In the genomic region with DNA sequence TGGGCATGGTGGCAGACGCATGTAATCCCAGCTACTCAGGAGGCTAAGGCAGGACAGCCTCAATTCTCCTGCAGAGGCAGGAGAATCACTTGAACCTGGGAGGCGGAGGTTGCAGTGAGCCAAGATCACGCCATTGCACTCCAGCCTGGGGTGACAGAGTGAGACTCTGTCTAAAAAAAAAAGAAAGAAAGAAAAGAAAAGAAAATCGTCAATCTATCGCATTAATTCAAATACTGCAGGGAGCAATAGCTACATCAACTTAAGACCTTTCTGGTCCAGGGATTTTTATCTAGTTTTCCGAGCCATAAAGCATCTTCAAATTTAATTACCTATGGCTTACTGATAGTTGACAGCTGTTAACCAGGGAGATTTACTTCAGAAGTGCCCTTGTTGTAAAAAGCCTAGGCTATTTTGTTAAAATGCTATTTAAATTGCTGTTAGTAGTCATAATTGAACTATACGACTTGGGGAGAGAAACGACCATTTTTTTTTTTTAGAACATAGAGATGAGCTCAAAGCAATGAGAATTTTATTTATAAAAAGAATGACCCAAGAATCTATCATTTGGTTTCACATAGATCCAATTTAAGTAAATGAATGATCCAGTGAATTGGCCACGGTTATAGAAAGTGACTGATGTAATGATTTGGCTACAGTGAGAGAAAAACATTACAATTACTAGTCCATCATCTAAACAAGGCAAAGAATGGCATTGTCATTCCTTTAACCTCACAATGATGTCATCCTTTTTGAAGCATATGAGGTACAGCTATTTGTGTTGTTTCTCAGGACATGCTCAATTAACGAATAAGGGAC, we compare ENCODE assay signal across 1 cellular context.
TF ChIP-seq lines count a peak whose summit lies in the region.

No MANE protein-coding gene starts in this region.

TF ChIP-seq in HEK293, 187 proteins besides CTCF, POLR2A, EP300 and RAD21 (continued from another document and continues in another):
- TF ChIP-seq, protein P1, sequence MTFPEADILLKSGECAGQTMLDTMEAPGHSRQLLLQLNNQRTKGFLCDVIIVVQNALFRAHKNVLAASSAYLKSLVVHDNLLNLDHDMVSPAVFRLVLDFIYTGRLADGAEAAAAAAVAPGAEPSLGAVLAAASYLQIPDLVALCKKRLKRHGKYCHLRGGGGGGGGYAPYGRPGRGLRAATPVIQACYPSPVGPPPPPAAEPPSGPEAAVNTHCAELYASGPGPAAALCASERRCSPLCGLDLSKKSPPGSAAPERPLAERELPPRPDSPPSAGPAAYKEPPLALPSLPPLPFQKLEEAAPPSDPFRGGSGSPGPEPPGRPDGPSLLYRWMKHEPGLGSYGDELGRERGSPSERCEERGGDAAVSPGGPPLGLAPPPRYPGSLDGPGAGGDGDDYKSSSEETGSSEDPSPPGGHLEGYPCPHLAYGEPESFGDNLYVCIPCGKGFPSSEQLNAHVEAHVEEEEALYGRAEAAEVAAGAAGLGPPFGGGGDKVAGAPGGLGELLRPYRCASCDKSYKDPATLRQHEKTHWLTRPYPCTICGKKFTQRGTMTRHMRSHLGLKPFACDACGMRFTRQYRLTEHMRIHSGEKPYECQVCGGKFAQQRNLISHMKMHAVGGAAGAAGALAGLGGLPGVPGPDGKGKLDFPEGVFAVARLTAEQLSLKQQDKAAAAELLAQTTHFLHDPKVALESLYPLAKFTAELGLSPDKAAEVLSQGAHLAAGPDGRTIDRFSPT (tag by site-specific recombination; IDR thresholded peaks at IDR 0.05) = peak; percentile 91
- TF ChIP-seq, protein P2, sequence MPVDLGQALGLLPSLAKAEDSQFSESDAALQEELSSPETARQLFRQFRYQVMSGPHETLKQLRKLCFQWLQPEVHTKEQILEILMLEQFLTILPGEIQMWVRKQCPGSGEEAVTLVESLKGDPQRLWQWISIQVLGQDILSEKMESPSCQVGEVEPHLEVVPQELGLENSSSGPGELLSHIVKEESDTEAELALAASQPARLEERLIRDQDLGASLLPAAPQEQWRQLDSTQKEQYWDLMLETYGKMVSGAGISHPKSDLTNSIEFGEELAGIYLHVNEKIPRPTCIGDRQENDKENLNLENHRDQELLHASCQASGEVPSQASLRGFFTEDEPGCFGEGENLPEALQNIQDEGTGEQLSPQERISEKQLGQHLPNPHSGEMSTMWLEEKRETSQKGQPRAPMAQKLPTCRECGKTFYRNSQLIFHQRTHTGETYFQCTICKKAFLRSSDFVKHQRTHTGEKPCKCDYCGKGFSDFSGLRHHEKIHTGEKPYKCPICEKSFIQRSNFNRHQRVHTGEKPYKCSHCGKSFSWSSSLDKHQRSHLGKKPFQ (tag by site-specific recombination; IDR thresholded peaks at IDR 0.05) = peak; percentile 30; the same call in 1 of the 2 replicates
- TF ChIP-seq TRIM28 (IDR thresholded peaks at IDR 0.05; ENCODE audit: borderline replicate concordance, low read length) (no peak), ZNF211 (tag by site-specific recombination; IDR thresholded peaks at IDR 0.05; ENCODE audit: low read depth) (no peak), ZNF423 (tag by site-specific recombination; IDR thresholded peaks at IDR 0.05) (no peak), SALL2 (tag by site-specific recombination; IDR thresholded peaks at IDR 0.05; ENCODE audit: borderline replicate concordance) (no peak), ZNF560 (tag by site-specific recombination; IDR thresholded peaks at IDR 0.05; ENCODE audit: borderline replicate concordance) (no peak), ZNF155 (tag by site-specific recombination; IDR thresholded peaks at IDR 0.05) (no peak), ZNF366 (tag by site-specific recombination; conservative IDR thresholded peaks at IDR 0.05) (peak; percentile 97), ZNF658 (tag by site-specific recombination; IDR thresholded peaks at IDR 0.05) (no peak), ZNF157 (tag by site-specific recombination; IDR thresholded peaks at IDR 0.05) (no peak), GLIS1 (tag by site-specific recombination; IDR thresholded peaks at IDR 0.05) (no peak), ZNF404 (tag by site-specific recombination; IDR thresholded peaks at IDR 0.05) (no peak), KLF8 (tag by site-specific recombination; IDR thresholded peaks at IDR 0.05) (peak; percentile 79), ZNF785 (tag by site-specific recombination; IDR thresholded peaks at IDR 0.05) (no peak), ZNF777 (tag by site-specific recombination; IDR thresholded peaks at IDR 0.05; ENCODE audit: borderline replicate concordance) (no peak), ZNF707 (tag by site-specific recombination; IDR thresholded peaks at IDR 0.05) (no peak), OVOL3 (tag by site-specific recombination; IDR thresholded peaks at IDR 0.05) (0 out of 2 replicates have a peak, but pooled peaks have one; percentile 45), EGR2 (tag by site-specific recombination; IDR thresholded peaks at IDR 0.05; ENCODE audit: low read depth) (no peak), ZNF324 (tag by site-specific recombination; IDR thresholded peaks at IDR 0.05) (no peak), ZNF175 (tag by site-specific recombination; IDR thresholded peaks at IDR 0.05) (no peak)
- TF ChIP-seq, protein P3, sequence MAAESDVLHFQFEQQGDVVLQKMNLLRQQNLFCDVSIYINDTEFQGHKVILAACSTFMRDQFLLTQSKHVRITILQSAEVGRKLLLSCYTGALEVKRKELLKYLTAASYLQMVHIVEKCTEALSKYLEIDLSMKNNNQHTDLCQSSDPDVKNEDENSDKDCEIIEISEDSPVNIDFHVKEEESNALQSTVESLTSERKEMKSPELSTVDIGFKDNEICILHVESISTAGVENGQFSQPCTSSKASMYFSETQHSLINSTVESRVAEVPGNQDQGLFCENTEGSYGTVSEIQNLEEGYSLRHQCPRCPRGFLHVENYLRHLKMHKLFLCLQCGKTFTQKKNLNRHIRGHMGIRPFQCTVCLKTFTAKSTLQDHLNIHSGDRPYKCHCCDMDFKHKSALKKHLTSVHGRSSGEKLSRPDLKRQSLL (tag by site-specific recombination; IDR thresholded peaks at IDR 0.05) = no peak
- TF ChIP-seq, protein P4, sequence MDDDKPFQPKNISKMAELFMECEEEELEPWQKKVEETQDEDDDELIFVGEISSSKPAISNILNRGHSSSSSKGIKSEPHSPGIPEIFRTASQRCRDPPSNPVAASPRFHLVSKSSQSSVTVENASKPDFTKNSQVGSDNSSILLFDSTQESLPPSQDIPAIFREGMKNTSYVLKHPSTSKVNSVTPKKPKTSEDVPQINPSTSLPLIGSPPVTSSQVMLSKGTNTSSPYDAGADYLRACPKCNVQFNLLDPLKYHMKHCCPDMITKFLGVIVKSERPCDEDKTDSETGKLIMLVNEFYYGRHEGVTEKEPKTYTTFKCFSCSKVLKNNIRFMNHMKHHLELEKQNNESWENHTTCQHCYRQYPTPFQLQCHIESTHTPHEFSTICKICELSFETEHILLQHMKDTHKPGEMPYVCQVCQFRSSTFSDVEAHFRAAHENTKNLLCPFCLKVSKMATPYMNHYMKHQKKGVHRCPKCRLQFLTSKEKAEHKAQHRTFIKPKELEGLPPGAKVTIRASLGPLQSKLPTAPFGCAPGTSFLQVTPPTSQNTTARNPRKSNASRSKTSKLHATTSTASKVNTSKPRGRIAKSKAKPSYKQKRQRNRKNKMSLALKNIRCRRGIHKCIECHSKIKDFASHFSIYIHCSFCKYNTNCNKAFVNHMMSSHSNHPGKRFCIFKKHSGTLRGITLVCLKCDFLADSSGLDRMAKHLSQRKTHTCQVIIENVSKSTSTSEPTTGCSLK (tag by site-specific recombination; IDR thresholded peaks at IDR 0.05) = no peak
- TF ChIP-seq, protein P5, sequence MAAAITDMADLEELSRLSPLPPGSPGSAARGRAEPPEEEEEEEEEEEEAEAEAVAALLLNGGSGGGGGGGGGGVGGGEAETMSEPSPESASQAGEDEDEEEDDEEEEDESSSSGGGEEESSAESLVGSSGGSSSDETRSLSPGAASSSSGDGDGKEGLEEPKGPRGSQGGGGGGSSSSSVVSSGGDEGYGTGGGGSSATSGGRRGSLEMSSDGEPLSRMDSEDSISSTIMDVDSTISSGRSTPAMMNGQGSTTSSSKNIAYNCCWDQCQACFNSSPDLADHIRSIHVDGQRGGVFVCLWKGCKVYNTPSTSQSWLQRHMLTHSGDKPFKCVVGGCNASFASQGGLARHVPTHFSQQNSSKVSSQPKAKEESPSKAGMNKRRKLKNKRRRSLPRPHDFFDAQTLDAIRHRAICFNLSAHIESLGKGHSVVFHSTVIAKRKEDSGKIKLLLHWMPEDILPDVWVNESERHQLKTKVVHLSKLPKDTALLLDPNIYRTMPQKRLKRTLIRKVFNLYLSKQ (tag by site-specific recombination; IDR thresholded peaks at IDR 0.05; ENCODE audit: borderline replicate concordance) = no peak
- TF ChIP-seq, protein P6, sequence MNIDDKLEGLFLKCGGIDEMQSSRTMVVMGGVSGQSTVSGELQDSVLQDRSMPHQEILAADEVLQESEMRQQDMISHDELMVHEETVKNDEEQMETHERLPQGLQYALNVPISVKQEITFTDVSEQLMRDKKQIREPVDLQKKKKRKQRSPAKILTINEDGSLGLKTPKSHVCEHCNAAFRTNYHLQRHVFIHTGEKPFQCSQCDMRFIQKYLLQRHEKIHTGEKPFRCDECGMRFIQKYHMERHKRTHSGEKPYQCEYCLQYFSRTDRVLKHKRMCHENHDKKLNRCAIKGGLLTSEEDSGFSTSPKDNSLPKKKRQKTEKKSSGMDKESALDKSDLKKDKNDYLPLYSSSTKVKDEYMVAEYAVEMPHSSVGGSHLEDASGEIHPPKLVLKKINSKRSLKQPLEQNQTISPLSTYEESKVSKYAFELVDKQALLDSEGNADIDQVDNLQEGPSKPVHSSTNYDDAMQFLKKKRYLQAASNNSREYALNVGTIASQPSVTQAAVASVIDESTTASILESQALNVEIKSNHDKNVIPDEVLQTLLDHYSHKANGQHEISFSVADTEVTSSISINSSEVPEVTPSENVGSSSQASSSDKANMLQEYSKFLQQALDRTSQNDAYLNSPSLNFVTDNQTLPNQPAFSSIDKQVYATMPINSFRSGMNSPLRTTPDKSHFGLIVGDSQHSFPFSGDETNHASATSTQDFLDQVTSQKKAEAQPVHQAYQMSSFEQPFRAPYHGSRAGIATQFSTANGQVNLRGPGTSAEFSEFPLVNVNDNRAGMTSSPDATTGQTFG (tag by site-specific recombination; IDR thresholded peaks at IDR 0.05; ENCODE audit: borderline replicate concordance) = no peak
- TF ChIP-seq, protein P7, sequence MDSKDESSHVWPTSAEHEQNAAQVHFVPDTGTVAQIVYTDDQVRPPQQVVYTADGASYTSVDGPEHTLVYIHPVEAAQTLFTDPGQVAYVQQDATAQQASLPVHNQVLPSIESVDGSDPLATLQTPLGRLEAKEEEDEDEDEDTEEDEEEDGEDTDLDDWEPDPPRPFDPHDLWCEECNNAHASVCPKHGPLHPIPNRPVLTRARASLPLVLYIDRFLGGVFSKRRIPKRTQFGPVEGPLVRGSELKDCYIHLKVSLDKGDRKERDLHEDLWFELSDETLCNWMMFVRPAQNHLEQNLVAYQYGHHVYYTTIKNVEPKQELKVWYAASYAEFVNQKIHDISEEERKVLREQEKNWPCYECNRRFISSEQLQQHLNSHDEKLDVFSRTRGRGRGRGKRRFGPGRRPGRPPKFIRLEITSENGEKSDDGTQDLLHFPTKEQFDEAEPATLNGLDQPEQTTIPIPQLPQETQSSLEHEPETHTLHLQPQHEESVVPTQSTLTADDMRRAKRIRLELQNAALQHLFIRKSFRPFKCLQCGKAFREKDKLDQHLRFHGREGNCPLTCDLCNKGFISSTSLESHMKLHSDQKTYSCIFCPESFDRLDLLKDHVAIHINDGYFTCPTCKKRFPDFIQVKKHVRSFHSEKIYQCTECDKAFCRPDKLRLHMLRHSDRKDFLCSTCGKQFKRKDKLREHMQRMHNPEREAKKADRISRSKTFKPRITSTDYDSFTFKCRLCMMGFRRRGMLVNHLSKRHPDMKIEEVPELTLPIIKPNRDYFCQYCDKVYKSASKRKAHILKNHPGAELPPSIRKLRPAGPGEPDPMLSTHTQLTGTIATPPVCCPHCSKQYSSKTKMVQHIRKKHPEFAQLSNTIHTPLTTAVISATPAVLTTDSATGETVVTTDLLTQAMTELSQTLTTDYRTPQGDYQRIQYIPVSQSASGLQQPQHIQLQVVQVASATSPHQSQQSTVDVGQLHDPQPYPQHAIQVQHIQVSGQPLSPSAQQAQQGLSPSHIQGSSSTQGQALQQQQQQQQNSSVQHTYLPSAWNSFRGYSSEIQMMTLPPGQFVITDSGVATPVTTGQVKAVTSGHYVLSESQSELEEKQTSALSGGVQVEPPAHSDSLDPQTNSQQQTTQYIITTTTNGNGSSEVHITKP (tag by site-specific recombination; IDR thresholded peaks at IDR 0.05) = peak; percentile 82
- TF ChIP-seq, protein P8, sequence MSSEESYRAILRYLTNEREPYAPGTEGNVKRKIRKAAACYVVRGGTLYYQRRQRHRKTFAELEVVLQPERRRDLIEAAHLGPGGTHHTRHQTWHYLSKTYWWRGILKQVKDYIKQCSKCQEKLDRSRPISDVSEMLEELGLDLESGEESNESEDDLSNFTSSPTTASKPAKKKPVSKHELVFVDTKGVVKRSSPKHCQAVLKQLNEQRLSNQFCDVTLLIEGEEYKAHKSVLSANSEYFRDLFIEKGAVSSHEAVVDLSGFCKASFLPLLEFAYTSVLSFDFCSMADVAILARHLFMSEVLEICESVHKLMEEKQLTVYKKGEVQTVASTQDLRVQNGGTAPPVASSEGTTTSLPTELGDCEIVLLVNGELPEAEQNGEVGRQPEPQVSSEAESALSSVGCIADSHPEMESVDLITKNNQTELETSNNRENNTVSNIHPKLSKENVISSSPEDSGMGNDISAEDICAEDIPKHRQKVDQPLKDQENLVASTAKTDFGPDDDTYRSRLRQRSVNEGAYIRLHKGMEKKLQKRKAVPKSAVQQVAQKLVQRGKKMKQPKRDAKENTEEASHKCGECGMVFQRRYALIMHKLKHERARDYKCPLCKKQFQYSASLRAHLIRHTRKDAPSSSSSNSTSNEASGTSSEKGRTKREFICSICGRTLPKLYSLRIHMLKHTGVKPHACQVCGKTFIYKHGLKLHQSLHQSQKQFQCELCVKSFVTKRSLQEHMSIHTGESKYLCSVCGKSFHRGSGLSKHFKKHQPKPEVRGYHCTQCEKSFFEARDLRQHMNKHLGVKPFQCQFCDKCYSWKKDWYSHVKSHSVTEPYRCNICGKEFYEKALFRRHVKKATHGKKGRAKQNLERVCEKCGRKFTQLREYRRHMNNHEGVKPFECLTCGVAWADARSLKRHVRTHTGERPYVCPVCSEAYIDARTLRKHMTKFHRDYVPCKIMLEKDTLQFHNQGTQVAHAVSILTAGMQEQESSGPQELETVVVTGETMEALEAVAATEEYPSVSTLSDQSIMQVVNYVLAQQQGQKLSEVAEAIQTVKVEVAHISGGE (tag by site-specific recombination; conservative IDR thresholded peaks at IDR 0.05; ENCODE audit: low read depth) = no peak
- TF ChIP-seq, protein P9, sequence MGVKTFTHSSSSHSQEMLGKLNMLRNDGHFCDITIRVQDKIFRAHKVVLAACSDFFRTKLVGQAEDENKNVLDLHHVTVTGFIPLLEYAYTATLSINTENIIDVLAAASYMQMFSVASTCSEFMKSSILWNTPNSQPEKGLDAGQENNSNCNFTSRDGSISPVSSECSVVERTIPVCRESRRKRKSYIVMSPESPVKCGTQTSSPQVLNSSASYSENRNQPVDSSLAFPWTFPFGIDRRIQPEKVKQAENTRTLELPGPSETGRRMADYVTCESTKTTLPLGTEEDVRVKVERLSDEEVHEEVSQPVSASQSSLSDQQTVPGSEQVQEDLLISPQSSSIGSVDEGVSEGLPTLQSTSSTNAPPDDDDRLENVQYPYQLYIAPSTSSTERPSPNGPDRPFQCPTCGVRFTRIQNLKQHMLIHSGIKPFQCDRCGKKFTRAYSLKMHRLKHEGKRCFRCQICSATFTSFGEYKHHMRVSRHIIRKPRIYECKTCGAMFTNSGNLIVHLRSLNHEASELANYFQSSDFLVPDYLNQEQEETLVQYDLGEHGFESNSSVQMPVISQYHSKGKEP (tag by site-specific recombination; IDR thresholded peaks at IDR 0.05) = peak; percentile 37; the same call in 1 of the 2 replicates
